In the genomic region with DNA sequence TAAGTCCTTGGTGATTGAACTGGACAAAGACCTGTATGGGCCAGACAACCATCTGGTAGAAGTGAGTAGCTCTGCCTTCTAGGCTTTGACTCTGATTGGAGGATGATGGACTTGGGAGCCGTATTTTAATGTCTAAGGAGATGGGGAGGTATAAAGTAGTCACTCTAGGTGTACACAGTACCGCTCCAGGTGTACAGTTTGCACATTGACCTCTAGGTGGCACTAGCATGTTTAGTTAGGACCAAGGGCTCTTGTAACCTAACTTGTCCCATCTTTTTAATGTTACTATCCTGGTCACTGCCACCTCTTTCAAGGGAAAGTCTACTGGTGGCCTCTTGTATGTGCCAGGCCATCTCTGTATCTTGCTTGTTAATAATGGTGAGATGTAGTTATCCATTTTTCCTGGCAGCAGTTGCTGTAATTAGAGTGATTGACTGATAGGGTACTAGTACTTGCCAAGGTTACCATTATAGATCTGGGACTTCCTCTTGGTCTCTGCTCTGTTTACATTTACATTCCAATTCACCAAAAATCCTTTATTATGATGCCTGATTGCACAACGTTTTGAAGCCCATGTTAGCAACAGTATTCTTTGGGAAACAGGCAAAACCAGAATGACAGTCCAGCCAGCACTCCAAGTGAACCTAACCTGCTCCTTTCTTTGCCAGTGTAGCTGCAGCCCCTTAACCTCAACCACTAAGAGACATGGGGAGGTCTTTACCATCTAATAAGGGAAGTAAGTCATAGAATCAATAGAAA, we compare ENCODE assay signal across 8 cellular contexts. TPM values are rescaled to one million over a fixed set of nuclear protein-coding genes. Genes with fewer than 3 reads are reported as not detected.
DNase-seq lines count a peak whose midpoint lies in the region; ATAC-seq and TF ChIP-seq lines count a peak whose summit lies in the region.

No MANE protein-coding gene starts in this region.

- DNase-seq in NCI-H1092 (lab: John Stamatoyannopoulos, UW) (peak; percentile 9), NCI-H1092 treated with DMSO at 0.1 percent for 48 hours (lab: John Stamatoyannopoulos, UW) (no peak), LoVo (ENCODE audit: low spot score) (peak; percentile 82), SK-N-DZ (ENCODE audit: low spot score) (peak; percentile 71), astrocyte of the cerebellum (ENCODE audit: low read depth) (no peak), islet precursor cell (peak; percentile 85)
- peak; percentile 25 for DNase-seq in stimulated activated CD8-positive, alpha-beta memory T cell treated with anti-CD3 and anti-CD28 coated beads, Interleukin-4, amount 100 ng/mL, for 24 hours (ENCODE audit: low read depth)

- in situ Hi-C loops in astrocyte of the cerebellum (cut with HindIII; ENCODE audit: low sequenced_read_pairs) = no loop called here

- no peak for ATAC-seq in GM19395 (IDR thresholded peaks at IDR 0.05; ENCODE audit: unreplicated experiment)

- peak; percentile 88 for TF ChIP-seq CTCF in astrocyte of the cerebellum (IDR thresholded peaks at IDR 0.05; ENCODE audit: low read depth, low read length, missing control alignments)

- no peak overlapping the region for H3K4me3 ChIP-seq in astrocyte of the cerebellum (ENCODE audit: low read depth, low read length)

RNA-seq across cellular contexts. Expression of gene SMARCD1, which starts 3.6 kb away (rescaled TPM):
- 157 and 166 TPM in 2 replicates for polyA plus RNA-seq in SK-N-DZ (2014; cell fraction: cytosol; rRNA removed)
- polyA plus RNA-seq in SK-N-DZ (2014; cell fraction: nucleus; rRNA removed) = 97.6 and 155 TPM in 2 replicates

RNA-seq across cellular contexts. Expression of gene GPD1, which starts 15.1 kb away (rescaled TPM):
- polyA plus RNA-seq in SK-N-DZ (2014; cell fraction: cytosol; rRNA removed) = not detected in 2 replicates
- 0.77 and 1.7 TPM in 2 replicates for polyA plus RNA-seq in SK-N-DZ (2014; cell fraction: nucleus; rRNA removed)

RNA-seq across cellular contexts. Expression of gene COX14, which starts 23.3 kb away (rescaled TPM):
- polyA plus RNA-seq in SK-N-DZ (2014; cell fraction: cytosol; rRNA removed) = 64.0 and 74.6 TPM in 2 replicates
- polyA plus RNA-seq in SK-N-DZ (2014; cell fraction: nucleus; rRNA removed) = 32.3 and 35.7 TPM in 2 replicates

RNA-seq across cellular contexts. Expression of gene ASIC1, which starts 31.4 kb away (rescaled TPM):
- 4.0 and 4.9 TPM in 2 replicates for polyA plus RNA-seq in SK-N-DZ (2014; cell fraction: cytosol; rRNA removed)
- 15.4 and 17.5 TPM in 2 replicates for polyA plus RNA-seq in SK-N-DZ (2014; cell fraction: nucleus; rRNA removed)

Comparison
In these comparisons a context has a peak if more than half of its experiments do, and no peak if none do; other contexts are left out.
1. DNase-seq: peak in NCI-H1092 (single experiment), LoVo (single experiment), SK-N-DZ (single experiment), islet precursor cell (single experiment) and stimulated activated CD8-positive, alpha-beta memory T cell treated with anti-CD3 and anti-CD28 coated beads, Interleukin-4, amount 100 ng/mL, for 24 hours (single experiment); none in NCI-H1092 treated with DMSO at 0.1 percent for 48 hours (single experiment) and astrocyte of the cerebellum (single experiment).